ENCODE assay signal across 2 cellular contexts in the genomic region with DNA sequence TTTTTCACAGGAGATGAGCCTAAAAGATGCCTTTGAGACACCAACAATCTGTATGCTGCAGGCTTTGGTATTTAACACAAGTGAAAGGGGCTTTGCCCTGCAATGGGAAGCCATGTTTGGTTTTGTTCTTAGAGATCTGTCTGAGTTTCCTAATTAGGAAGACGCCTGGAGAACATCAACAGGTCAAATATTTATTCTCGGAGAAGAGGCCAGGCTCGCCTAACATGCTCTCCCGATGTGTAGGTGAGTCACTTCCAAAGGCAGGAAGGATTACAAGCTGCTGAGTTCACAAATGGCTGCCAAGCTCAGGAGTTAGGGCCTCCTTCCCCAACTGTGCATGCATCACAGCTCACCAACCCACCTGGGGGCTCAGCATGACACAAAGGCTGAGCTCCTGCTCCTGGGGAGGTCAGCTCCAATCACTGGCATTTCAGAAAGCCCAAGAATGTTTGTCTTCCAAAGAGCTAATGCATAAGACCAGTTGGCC.
TF ChIP-seq lines count a peak whose summit lies in the region.

No MANE protein-coding gene starts in this region.

TF ChIP-seq in liver, 16 proteins besides CTCF, POLR2A, EP300 and RAD21 (continued from another document):
- TF ChIP-seq ZBTB33 (IDR thresholded peaks at IDR 0.05) (no peak), TAF1 (conservative IDR thresholded peaks at IDR 0.05) (no peak)
- TF ChIP-seq, protein P1, sequence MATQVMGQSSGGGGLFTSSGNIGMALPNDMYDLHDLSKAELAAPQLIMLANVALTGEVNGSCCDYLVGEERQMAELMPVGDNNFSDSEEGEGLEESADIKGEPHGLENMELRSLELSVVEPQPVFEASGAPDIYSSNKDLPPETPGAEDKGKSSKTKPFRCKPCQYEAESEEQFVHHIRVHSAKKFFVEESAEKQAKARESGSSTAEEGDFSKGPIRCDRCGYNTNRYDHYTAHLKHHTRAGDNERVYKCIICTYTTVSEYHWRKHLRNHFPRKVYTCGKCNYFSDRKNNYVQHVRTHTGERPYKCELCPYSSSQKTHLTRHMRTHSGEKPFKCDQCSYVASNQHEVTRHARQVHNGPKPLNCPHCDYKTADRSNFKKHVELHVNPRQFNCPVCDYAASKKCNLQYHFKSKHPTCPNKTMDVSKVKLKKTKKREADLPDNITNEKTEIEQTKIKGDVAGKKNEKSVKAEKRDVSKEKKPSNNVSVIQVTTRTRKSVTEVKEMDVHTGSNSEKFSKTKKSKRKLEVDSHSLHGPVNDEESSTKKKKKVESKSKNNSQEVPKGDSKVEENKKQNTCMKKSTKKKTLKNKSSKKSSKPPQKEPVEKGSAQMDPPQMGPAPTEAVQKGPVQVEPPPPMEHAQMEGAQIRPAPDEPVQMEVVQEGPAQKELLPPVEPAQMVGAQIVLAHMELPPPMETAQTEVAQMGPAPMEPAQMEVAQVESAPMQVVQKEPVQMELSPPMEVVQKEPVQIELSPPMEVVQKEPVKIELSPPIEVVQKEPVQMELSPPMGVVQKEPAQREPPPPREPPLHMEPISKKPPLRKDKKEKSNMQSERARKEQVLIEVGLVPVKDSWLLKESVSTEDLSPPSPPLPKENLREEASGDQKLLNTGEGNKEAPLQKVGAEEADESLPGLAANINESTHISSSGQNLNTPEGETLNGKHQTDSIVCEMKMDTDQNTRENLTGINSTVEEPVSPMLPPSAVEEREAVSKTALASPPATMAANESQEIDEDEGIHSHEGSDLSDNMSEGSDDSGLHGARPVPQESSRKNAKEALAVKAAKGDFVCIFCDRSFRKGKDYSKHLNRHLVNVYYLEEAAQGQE (IDR thresholded peaks at IDR 0.05): no peak

TF ChIP-seq in HepG2, 621 proteins besides CTCF, POLR2A, EP300 and RAD21 (continued from another document):
- TF ChIP-seq, protein P2, sequence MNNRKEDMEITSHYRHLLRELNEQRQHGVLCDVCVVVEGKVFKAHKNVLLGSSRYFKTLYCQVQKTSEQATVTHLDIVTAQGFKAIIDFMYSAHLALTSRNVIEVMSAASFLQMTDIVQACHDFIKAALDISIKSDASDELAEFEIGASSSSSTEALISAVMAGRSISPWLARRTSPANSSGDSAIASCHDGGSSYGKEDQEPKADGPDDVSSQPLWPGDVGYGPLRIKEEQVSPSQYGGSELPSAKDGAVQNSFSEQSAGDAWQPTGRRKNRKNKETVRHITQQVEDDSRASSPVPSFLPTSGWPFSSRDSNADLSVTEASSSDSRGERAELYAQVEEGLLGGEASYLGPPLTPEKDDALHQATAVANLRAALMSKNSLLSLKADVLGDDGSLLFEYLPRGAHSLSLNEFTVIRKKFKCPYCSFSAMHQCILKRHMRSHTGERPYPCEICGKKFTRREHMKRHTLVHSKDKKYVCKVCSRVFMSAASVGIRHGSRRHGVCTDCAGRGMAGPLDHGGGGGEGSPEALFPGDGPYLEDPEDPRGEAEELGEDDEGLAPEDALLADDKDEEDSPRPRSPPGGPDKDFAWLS (CRISPR knock-in tag; IDR thresholded peaks at IDR 0.05; ENCODE audit: borderline replicate concordance): no peak
- no peak for TF ChIP-seq ZNF615 (CRISPR knock-in tag; IDR thresholded peaks at IDR 0.05; ENCODE audit: borderline replicate concordance)
- TF ChIP-seq ZNF761 (CRISPR knock-in tag; conservative IDR thresholded peaks at IDR 0.05): no peak
- TF ChIP-seq, protein P3, sequence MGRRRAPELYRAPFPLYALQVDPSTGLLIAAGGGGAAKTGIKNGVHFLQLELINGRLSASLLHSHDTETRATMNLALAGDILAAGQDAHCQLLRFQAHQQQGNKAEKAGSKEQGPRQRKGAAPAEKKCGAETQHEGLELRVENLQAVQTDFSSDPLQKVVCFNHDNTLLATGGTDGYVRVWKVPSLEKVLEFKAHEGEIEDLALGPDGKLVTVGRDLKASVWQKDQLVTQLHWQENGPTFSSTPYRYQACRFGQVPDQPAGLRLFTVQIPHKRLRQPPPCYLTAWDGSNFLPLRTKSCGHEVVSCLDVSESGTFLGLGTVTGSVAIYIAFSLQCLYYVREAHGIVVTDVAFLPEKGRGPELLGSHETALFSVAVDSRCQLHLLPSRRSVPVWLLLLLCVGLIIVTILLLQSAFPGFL (CRISPR knock-in tag; IDR thresholded peaks at IDR 0.05): no peak
- TF ChIP-seq ZBTB39 (CRISPR knock-in tag; IDR thresholded peaks at IDR 0.05): no peak
- TF ChIP-seq FOXC1 (CRISPR knock-in tag; IDR thresholded peaks at IDR 0.05; ENCODE audit: borderline replicate concordance): no peak
- TF ChIP-seq, protein P4, sequence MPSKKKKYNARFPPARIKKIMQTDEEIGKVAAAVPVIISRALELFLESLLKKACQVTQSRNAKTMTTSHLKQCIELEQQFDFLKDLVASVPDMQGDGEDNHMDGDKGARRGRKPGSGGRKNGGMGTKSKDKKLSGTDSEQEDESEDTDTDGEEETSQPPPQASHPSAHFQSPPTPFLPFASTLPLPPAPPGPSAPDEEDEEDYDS (CRISPR knock-in tag; IDR thresholded peaks at IDR 0.05): no peak
- TF ChIP-seq MTA3 (CRISPR knock-in tag; IDR thresholded peaks at IDR 0.05): no peak
- no peak for TF ChIP-seq TBL1XR1 (IDR thresholded peaks at IDR 0.05; ENCODE audit: borderline replicate concordance, low read length, partially characterized antibody)
- TF ChIP-seq, protein P5, sequence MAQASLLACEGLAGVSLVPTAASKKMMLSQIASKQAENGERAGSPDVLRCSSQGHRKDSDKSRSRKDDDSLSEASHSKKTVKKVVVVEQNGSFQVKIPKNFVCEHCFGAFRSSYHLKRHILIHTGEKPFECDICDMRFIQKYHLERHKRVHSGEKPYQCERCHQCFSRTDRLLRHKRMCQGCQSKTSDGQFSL (CRISPR knock-in tag; IDR thresholded peaks at IDR 0.05): no peak
TF ChIP-seq in HepG2: peak in this region for 0.
